Comparison of ENCODE assay signal across 13 cellular contexts in the genomic region with DNA sequence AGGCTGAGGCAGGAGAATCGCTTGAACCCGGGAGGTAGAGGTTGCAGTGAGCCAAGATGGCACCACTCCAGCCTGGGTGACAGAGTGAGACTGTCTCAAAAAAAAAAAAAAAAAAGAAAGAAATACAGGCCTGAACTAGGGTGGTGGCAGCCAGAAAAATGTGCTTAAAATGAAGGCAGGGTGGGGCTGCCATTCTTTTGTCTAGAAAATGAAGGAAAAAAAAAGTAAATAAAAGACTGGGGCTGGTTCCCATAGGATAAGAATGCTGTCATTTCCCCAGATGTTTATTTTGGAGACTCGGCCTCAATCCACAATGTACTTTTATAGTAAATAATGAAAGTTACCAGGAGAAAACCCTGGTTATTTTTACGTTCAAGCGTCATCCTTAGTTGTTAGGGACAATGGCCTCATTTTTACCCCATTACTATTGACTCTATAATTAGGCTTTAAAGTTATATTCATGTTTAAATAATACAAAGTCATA. TPM values are rescaled to one million over a fixed set of nuclear protein-coding genes. Genes with fewer than 3 reads are reported as not detected.
DNase-seq lines count a peak whose midpoint lies in the region; ATAC-seq and TF ChIP-seq lines count a peak whose summit lies in the region.
"Had no signal": no experiment of that assay in that cellular context is flagged by ENCODE, and none has a peak within 500 bp of the region (broad histone marks: within the 10 kb centered on the region; RNA-seq: fewer than 3 reads in every experiment).

No MANE protein-coding gene starts in this region.

- H4K8ac ChIP-seq in mesenchymal stem cell (ENCODE audit: low read length) = no peak overlapping the region

- no peak overlapping the region for H3K4me2 ChIP-seq in mesenchymal stem cell (ENCODE audit: low read length, poor library complexity, severe bottlenecking)

- H2AFZ ChIP-seq in mesenchymal stem cell (ENCODE audit: low read depth, low read length) = no peak overlapping the region

- H3K4me1 ChIP-seq in mesenchymal stem cell (ENCODE audit: control insufficient read depth, insufficient read depth, low read depth, low read length) = peaks cover 5% of the 10 kb centered on the region

- DNase-seq in NCI-H1105 (lab: John Stamatoyannopoulos, UW) (peak; percentile 9), coronary artery (ENCODE audit: low spot score) (no peak), mesenchymal stem cell (no peak)
- DNase-seq in central memory CD4-positive, alpha-beta T cell = no peak
- DNase-seq: activated CD4-positive, alpha-beta T cell treated with anti-CD3 and anti-CD28 coated beads for 1 hour; activated T-cell treated with anti-CD3 and anti-CD28 coated beads, Interleukin-2, amount 50 U/mL, for 24 hours; anterior cingulate cortex; NCI-H187 treated with DMSO at 0.1 percent for 48 hours; SW 1271 had no signal

- no peak overlapping the region for H4K91ac ChIP-seq in mesenchymal stem cell (ENCODE audit: low read length)

- H3K36me3 ChIP-seq in mesenchymal stem cell (ENCODE audit: control insufficient read depth in 1 of 2, insufficient read depth in 2 of 2, low read depth in 1 of 2, low read length in 2 of 2) = peaks cover 7 to 16% of the 10 kb centered on the region in 2 experiments

- H3K27ac ChIP-seq in 22Rv1 = peak overlapping the region; percentile 96
- peak overlapping the region; percentile 82 to 84 for H3K27ac ChIP-seq in coronary artery
- no peak overlapping the region for H3K27ac ChIP-seq in mesenchymal stem cell (ENCODE audit: low read length, poor library complexity, severe bottlenecking)

- H3K4me3 ChIP-seq in coronary artery (no peak overlapping the region), mesenchymal stem cell (ENCODE audit: insufficient read depth in 1 of 2, low read depth in 1 of 2, low read length in 2 of 2) (no peak overlapping the region)

- H3K9ac ChIP-seq in mesenchymal stem cell (ENCODE audit: low read length) = peak overlapping the region; percentile 4

- ATAC-seq in HG02970 (IDR thresholded peaks at IDR 0.05; ENCODE audit: low FRiP score, unreplicated experiment) (no peak), HG03025 (IDR thresholded peaks at IDR 0.05; ENCODE audit: low FRiP score, unreplicated experiment) (no peak), GM21423 (IDR thresholded peaks at IDR 0.05; ENCODE audit: unreplicated experiment) (no peak)

- peaks cover 28% of the 10 kb centered on the region for H3K79me1 ChIP-seq in mesenchymal stem cell (replicated peaks; ENCODE audit: low read length, poor library complexity, severe bottlenecking)

- no peak overlapping the region for H3K14ac ChIP-seq in mesenchymal stem cell (ENCODE audit: low read length in 2 of 2)

- no peak overlapping the region for H2BK15ac ChIP-seq in mesenchymal stem cell (ENCODE audit: low read depth, poor library complexity, severe bottlenecking)

- WGBS in mesenchymal stem cell = 96% methylated on average over 2 of the region's 5 CpGs

- H3K9me3 ChIP-seq in mesenchymal stem cell (ENCODE audit: control insufficient read depth, low read length) = peaks cover 9% of the 10 kb centered on the region

- no peak overlapping the region for H2AK5ac ChIP-seq in mesenchymal stem cell (ENCODE audit: low read length, severe bottlenecking)

- H3K27me3 ChIP-seq in mesenchymal stem cell (ENCODE audit: control insufficient read depth in 1 of 2, insufficient read depth in 1 of 2, low read length in 2 of 2) = no peaks in the 10 kb centered on the region

- TF ChIP-seq CTCF in 22Rv1 (IDR thresholded peaks at IDR 0.05) = no peak
- TF ChIP-seq CTCF in coronary artery (IDR thresholded peaks at IDR 0.05) = no peak

- H2BK5ac ChIP-seq in mesenchymal stem cell (ENCODE audit: low read depth, low read length, poor library complexity, severe bottlenecking) = no peak overlapping the region

- no peak overlapping the region for H2BK120ac ChIP-seq in mesenchymal stem cell (ENCODE audit: low read depth, low read length)

- H2BK12ac ChIP-seq in mesenchymal stem cell (ENCODE audit: low read length in 2 of 2) = no peak overlapping the region

- H3K23ac ChIP-seq in mesenchymal stem cell (ENCODE audit: low read length in 2 of 2) = no peak overlapping the region

- no peak overlapping the region for H3K18ac ChIP-seq in mesenchymal stem cell (ENCODE audit: low read depth in 1 of 2, low read length in 2 of 2)

- no peak overlapping the region for H3K4ac ChIP-seq in mesenchymal stem cell (ENCODE audit: low read depth in 1 of 2, low read length in 2 of 2)

RNA-seq across cellular contexts. Expression of a gene that starts 58.9 kb away (rescaled TPM):
- 4.3 TPM for polyA plus RNA-seq in mesenchymal stem cell (2013, experiment 1 of 2)
- 4.2 TPM for polyA plus RNA-seq in mesenchymal stem cell (2013, experiment 2 of 2)
